ENCODE assay signal across 29 cellular contexts in the genomic region with DNA sequence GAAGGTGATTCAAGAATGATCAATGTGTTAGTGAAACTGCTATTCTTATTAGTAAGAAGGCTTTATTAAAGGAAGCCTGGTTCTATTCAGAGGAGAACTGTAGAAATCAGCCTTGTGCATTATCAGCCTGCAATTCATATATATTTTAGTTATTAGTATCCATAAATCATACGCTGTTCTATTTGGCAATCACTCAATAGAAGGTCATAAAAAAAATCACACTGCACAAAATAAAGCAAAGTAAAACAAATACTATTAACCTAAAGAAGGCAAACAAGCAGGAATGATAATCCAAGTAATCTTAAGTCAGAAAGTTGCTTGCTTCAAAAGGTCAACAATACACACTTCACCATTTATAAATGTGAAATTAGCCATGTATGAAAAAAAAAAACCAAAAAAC.
DNase-seq lines count a peak whose midpoint lies in the region; ATAC-seq, FAIRE-seq and TF ChIP-seq lines count a peak whose summit lies in the region.
"Had no signal": no experiment of that assay in that cellular context is flagged by ENCODE, and none has a peak within 500 bp of the region (broad histone marks: within the 10 kb centered on the region; RNA-seq: fewer than 3 reads in every experiment).

No MANE protein-coding gene starts in this region.

- ATAC-seq in A549, result no peak
- ATAC-seq in activated CD8-positive, alpha-beta memory T cell treated with anti-CD3 and anti-CD28 coated beads, Interleukin-2, amount 10 ng/mL, durations not matched to agents 7 days and 5 days, result no peak
- no peak for ATAC-seq in activated CD8-positive, alpha-beta T cell treated with anti-CD3 and anti-CD28 coated beads for 36 hours
- ATAC-seq: GM12878 had no signal

- H3K36me3 ChIP-seq in HAP-1 (replicated peaks), result no peaks in the 10 kb centered on the region
- H3K36me3 ChIP-seq: BE2C, BLaER1 had no signal

- H3K4me1 ChIP-seq in A549 (peaks cover 97% of the 10 kb centered on the region), HAP-1 (no peaks in the 10 kb centered on the region)
- H3K4me1 ChIP-seq: BE2C, BLaER1 had no signal

- CTCF ChIA-PET in A549 (lab: Yijun Ruan, JAX), result interaction anchor here (0.7 to 1.2 kb wide), 2 partner anchors 10 to 45 kb away, joined by 3 to 5 read pairs; no protein-coding TSS in a partner anchor
- CTCF ChIA-PET in activated CD8-positive, alpha-beta memory T cell treated with anti-CD3 and anti-CD28 coated beads, Interleukin-2, amount 10 ng/mL, durations not matched to agents 7 days and 5 days (lab: Charles Lee), result no interaction called here
- CTCF ChIA-PET in activated CD8-positive, alpha-beta T cell treated with anti-CD3 and anti-CD28 coated beads for 36 hours (lab: Charles Lee), result no interaction called here

- TF ChIP-seq EP300 in A549 (IDR thresholded peaks at IDR 0.05), result no peak

- H3K36me3 Mint-ChIP-seq in activated CD8-positive, alpha-beta memory T cell treated with anti-CD3 and anti-CD28 coated beads, Interleukin-2, amount 10 ng/mL, durations not matched to agents 7 days and 5 days, result no peaks in the 10 kb centered on the region
- H3K36me3 Mint-ChIP-seq in activated CD8-positive, alpha-beta T cell treated with anti-CD3 and anti-CD28 coated beads for 36 hours (ENCODE audit: low read depth), result no peaks in the 10 kb centered on the region
- H3K36me3 Mint-ChIP-seq: CD4-positive, alpha-beta memory T cell; CD4-positive, CD25-positive, alpha-beta regulatory T cell; CD8-positive, alpha-beta memory T cell had no signal

- POLR2A ChIA-PET in A549 (lab: Yijun Ruan, JAX), result interaction anchor here (0.6 kb wide), 1 partner anchor 479 kb away, joined by 9 read pairs; no protein-coding TSS in a partner anchor
- POLR2A ChIA-PET in activated CD8-positive, alpha-beta T cell treated with anti-CD3 and anti-CD28 coated beads for 36 hours (lab: Charles Lee), result no interaction called here

- peaks cover 4% of the 10 kb centered on the region for H3K27me3 Mint-ChIP-seq in activated CD8-positive, alpha-beta memory T cell treated with anti-CD3 and anti-CD28 coated beads, Interleukin-2, amount 10 ng/mL, durations not matched to agents 7 days and 5 days
- H3K27me3 Mint-ChIP-seq in activated CD8-positive, alpha-beta T cell treated with anti-CD3 and anti-CD28 coated beads for 36 hours, result no peaks in the 10 kb centered on the region
- H3K27me3 Mint-ChIP-seq: CD4-positive, alpha-beta memory T cell; CD4-positive, CD25-positive, alpha-beta regulatory T cell had no signal

- no peaks in the 10 kb centered on the region for H3K9me3 ChIP-seq in A549
- H3K9me3 ChIP-seq in HAP-1, result no peaks in the 10 kb centered on the region
- H3K9me3 ChIP-seq: BE2C, BLaER1 had no signal

- intact Hi-C loops in activated CD8-positive, alpha-beta T cell treated with anti-CD3 and anti-CD28 coated beads for 36 hours (cut with micrococcal nuclease), result no loop called here

- FAIRE-seq in A549 (lab: Jason Lieb, UNC), result no peak
- FAIRE-seq: GM12878, GM12892, GM18507, GM19239 had no signal

- no peaks in the 10 kb centered on the region for H3K9me3 Mint-ChIP-seq in activated CD8-positive, alpha-beta memory T cell treated with anti-CD3 and anti-CD28 coated beads, Interleukin-2, amount 10 ng/mL, durations not matched to agents 7 days and 5 days (ENCODE audit: low read depth)
- H3K9me3 Mint-ChIP-seq in activated CD8-positive, alpha-beta T cell treated with anti-CD3 and anti-CD28 coated beads for 36 hours, result no peaks in the 10 kb centered on the region
- H3K9me3 Mint-ChIP-seq: CD14-positive monocyte; CD4-positive, alpha-beta memory T cell; CD8-positive, alpha-beta memory T cell had no signal

- H3K4me3 ChIP-seq in A549, result no peak overlapping the region
- H3K4me3 ChIP-seq in HAP-1, result no peak overlapping the region
- H3K4me3 ChIP-seq: BLaER1, GM12878 had no signal

- TF ChIP-seq POLR2A in A549 (IDR thresholded peaks at IDR 0.05; ENCODE audit: low read length), result no peak

- no peak overlapping the region for H3K4me3 Mint-ChIP-seq in activated CD8-positive, alpha-beta memory T cell treated with anti-CD3 and anti-CD28 coated beads, Interleukin-2, amount 10 ng/mL, durations not matched to agents 7 days and 5 days
- no peak overlapping the region for H3K4me3 Mint-ChIP-seq in activated CD8-positive, alpha-beta T cell treated with anti-CD3 and anti-CD28 coated beads for 36 hours
- H3K4me3 Mint-ChIP-seq: CD14-positive monocyte; CD4-positive, alpha-beta memory T cell; CD4-positive, CD25-positive, alpha-beta regulatory T cell; CD8-positive, alpha-beta memory T cell had no signal

- no peak overlapping the region for H3K27ac Mint-ChIP-seq in activated CD8-positive, alpha-beta memory T cell treated with anti-CD3 and anti-CD28 coated beads, Interleukin-2, amount 10 ng/mL, durations not matched to agents 7 days and 5 days
- no peak overlapping the region for H3K27ac Mint-ChIP-seq in activated CD8-positive, alpha-beta T cell treated with anti-CD3 and anti-CD28 coated beads for 36 hours
- H3K27ac Mint-ChIP-seq: CD14-positive monocyte; CD4-positive, alpha-beta memory T cell; CD4-positive, CD25-positive, alpha-beta regulatory T cell; CD8-positive, alpha-beta memory T cell had no signal

- peak overlapping the region; percentile 83 for H3K4me2 ChIP-seq in A549
- H3K4me2 ChIP-seq: BLaER1 had no signal

- H3K4me1 Mint-ChIP-seq in activated CD8-positive, alpha-beta memory T cell treated with anti-CD3 and anti-CD28 coated beads, Interleukin-2, amount 10 ng/mL, durations not matched to agents 7 days and 5 days, result no peaks in the 10 kb centered on the region
- H3K4me1 Mint-ChIP-seq in activated CD8-positive, alpha-beta T cell treated with anti-CD3 and anti-CD28 coated beads for 36 hours (ENCODE audit: low read depth), result no peaks in the 10 kb centered on the region
- H3K4me1 Mint-ChIP-seq: CD14-positive monocyte; CD8-positive, alpha-beta memory T cell had no signal

- H3K27ac ChIP-seq in A549 (peak overlapping the region; percentile 36 to 79; a peak in 5 of 6 replicates), VCaP (peak overlapping the region; percentile 21)
- H3K27ac ChIP-seq: 22Rv1, BLaER1 had no signal

- 54% methylated on average over 1 of the region's 1 CpG for WGBS in A549 (ENCODE audit: missing lambda C conversion rate)

- TF ChIP-seq RAD21 in A549 (conservative IDR thresholded peaks at IDR 0.05 in 1 of 2, IDR thresholded peaks at IDR 0.05 in 1 of 2), result no peak

- in situ Hi-C loops in HAP-1 (cut with MboI; ENCODE audit: low sequenced_read_pairs), result no loop called here

- DNase-seq in A549 (ENCODE audit: low read depth in 1 of 2, low spot score in 1 of 2) (no peak), HT-29 (ENCODE audit: low spot score) (peak; percentile 13), NCI-H69 (lab: John Stamatoyannopoulos, UW) (peak; percentile 25), HAP-1 (ENCODE audit: low spot score in 2 of 2) (no peak), NCI-H345 treated with DMSO at 0.1 percent for 48 hours (lab: John Stamatoyannopoulos, UW; ENCODE audit: unreplicated experiment) (no peak)
- DNase-seq in activated CD8-positive, alpha-beta memory T cell treated with anti-CD3 and anti-CD28 coated beads, Interleukin-2, amount 10 ng/mL, durations not matched to agents 7 days and 5 days, result no peak
- no peak for DNase-seq in activated CD8-positive, alpha-beta T cell treated with anti-CD3 and anti-CD28 coated beads for 36 hours
- DNase-seq: ACHN; BE2C; C1 segment of cervical spinal cord; CD4-positive, alpha-beta memory T cell; CD4-positive, CD25-positive, alpha-beta regulatory T cell; CD8-positive, alpha-beta memory T cell; COR-L47; DMS 273 treated with DMSO at 0.1 percent for 48 hours; DMS153; DMS53; DMS79; DND-41; EL; GDM1 had no signal

- no peak for TF ChIP-seq CTCF in A549 (IDR thresholded peaks at IDR 0.05)
- TF ChIP-seq CTCF in VCaP (conservative IDR thresholded peaks at IDR 0.05), result no peak
- TF ChIP-seq CTCF in activated CD8-positive, alpha-beta T cell treated with anti-CD3 and anti-CD28 coated beads for 36 hours (IDR thresholded peaks at IDR 0.05), result no peak

- no peaks in the 10 kb centered on the region; the same call in 1 of the 2 replicates for H3K27me3 ChIP-seq in HAP-1 (ENCODE audit: low read depth)
- H3K27me3 ChIP-seq: BE2C, BLaER1 had no signal

TF ChIP-seq in A549, 52 proteins besides CTCF, POLR2A, EP300 and RAD21 (continues in another document):
- TF ChIP-seq CBX8 (IDR thresholded peaks at IDR 0.05), result no peak
- no peak for TF ChIP-seq RFX5 (IDR thresholded peaks at IDR 0.05)
- TF ChIP-seq CEBPB (IDR thresholded peaks at IDR 0.05), result no peak
- no peak for TF ChIP-seq CHD4 (IDR thresholded peaks at IDR 0.05; ENCODE audit: borderline replicate concordance)
- no peak for TF ChIP-seq ZC3H11A (IDR thresholded peaks at IDR 0.05)
- no peak for TF ChIP-seq JUN (IDR thresholded peaks at IDR 0.05)
- no peak for TF ChIP-seq TFCP2L1 (CRISPR knock-in tag; IDR thresholded peaks at IDR 0.05)
- TF ChIP-seq PHF8 (IDR thresholded peaks at IDR 0.05; ENCODE audit: borderline replicate concordance, low read depth), result no peak
- TF ChIP-seq HDAC2 (IDR thresholded peaks at IDR 0.05), result no peak
- TF ChIP-seq, protein P1, sequence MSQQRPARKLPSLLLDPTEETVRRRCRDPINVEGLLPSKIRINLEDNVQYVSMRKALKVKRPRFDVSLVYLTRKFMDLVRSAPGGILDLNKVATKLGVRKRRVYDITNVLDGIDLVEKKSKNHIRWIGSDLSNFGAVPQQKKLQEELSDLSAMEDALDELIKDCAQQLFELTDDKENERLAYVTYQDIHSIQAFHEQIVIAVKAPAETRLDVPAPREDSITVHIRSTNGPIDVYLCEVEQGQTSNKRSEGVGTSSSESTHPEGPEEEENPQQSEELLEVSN (IDR thresholded peaks at IDR 0.05; ENCODE audit: borderline replicate concordance, low read depth), result no peak
- no peak for TF ChIP-seq FOXS1 (CRISPR knock-in tag; IDR thresholded peaks at IDR 0.05)
- no peak for TF ChIP-seq EHMT2 (IDR thresholded peaks at IDR 0.05; ENCODE audit: low read depth)
- no peak for TF ChIP-seq JUNB (IDR thresholded peaks at IDR 0.05)
- no peak for TF ChIP-seq RCOR1 (IDR thresholded peaks at IDR 0.05; ENCODE audit: low read depth, low read length)
- no peak for TF ChIP-seq FOSB (CRISPR knock-in tag; IDR thresholded peaks at IDR 0.05)
- no peak for TF ChIP-seq NPAS2 (CRISPR knock-in tag; IDR thresholded peaks at IDR 0.05; ENCODE audit: borderline replicate concordance)
- TF ChIP-seq, protein P2, sequence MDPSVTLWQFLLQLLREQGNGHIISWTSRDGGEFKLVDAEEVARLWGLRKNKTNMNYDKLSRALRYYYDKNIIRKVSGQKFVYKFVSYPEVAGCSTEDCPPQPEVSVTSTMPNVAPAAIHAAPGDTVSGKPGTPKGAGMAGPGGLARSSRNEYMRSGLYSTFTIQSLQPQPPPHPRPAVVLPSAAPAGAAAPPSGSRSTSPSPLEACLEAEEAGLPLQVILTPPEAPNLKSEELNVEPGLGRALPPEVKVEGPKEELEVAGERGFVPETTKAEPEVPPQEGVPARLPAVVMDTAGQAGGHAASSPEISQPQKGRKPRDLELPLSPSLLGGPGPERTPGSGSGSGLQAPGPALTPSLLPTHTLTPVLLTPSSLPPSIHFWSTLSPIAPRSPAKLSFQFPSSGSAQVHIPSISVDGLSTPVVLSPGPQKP (IDR thresholded peaks at IDR 0.05; ENCODE audit: low read depth, low read length), result no peak
- no peak for TF ChIP-seq POLR2AphosphoS2 (conservative IDR thresholded peaks at IDR 0.05; ENCODE audit: low read length)
- TF ChIP-seq BHLHE40 (IDR thresholded peaks at IDR 0.05; ENCODE audit: low read depth, low read length), result no peak

Comparison
In these comparisons a context has a peak if more than half of its experiments do, and no peak if none do; other contexts are left out.
1. DNase-seq: peak in HT-29 (single experiment) and NCI-H69 (single experiment); none in A549 (0 of 2), HAP-1 (0 of 2), activated CD8-positive, alpha-beta memory T cell treated with anti-CD3 and anti-CD28 coated beads, Interleukin-2, amount 10 ng/mL, durations not matched to agents 7 days and 5 days (single experiment), activated CD8-positive, alpha-beta T cell treated with anti-CD3 and anti-CD28 coated beads for 36 hours (single experiment) and NCI-H345 treated with DMSO at 0.1 percent for 48 hours (single experiment).